Comparison of ENCODE assay signal across 8 cellular contexts in the genomic region with DNA sequence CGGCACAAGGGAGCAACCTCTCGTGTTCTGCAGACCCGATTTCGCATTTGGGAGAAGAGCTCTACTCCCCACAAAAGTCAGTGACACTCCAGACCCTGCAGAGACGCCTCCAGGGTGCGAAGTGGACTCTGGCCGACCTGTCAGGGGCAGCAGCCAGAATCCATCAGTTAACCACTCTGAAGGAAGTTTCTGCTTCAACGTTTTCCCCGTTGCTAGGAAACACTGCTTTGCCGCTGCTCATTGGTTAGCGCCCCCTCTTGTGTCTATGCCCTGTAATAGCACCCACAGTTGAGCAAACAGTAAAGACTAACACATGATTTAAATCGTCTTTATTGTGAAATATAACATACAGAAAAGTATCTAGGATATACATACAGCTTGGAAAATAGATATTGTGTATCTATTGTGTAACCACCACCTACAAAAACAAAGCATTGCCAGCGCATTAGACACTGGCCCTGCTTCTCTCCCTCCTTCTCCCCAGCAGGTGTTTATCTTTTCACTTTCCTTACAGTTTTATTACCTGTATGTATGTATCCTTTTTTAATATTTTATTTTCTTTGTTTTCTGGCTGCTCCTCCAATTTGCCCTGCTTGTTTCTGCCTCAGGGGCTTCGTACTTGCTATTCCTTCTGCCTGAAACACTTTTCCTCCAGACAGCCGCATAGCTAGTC. TPM values are rescaled to one million over a fixed set of nuclear protein-coding genes. Genes with fewer than 3 reads are reported as not detected.
DNase-seq lines count a peak whose midpoint lies in the region; ATAC-seq and TF ChIP-seq lines count a peak whose summit lies in the region.

No MANE protein-coding gene starts in this region.

- ATAC-seq in GM19351 (IDR thresholded peaks at IDR 0.05; ENCODE audit: unreplicated experiment) (peak; percentile 90), HG03571 (IDR thresholded peaks at IDR 0.05; ENCODE audit: unreplicated experiment) (peak; percentile 91)
- ATAC-seq in effector memory CD8-positive, alpha-beta T cell (replicated peaks) = peak; percentile 96

- peak overlapping the region; percentile 48 to 72 for H3K4me3 Mint-ChIP-seq in CD14-positive monocyte
- H3K4me3 Mint-ChIP-seq in effector memory CD8-positive, alpha-beta T cell = peak overlapping the region; percentile 47 to 51

- peak overlapping the region; percentile 29 to 93 (median 84) for H3K27ac Mint-ChIP-seq in CD14-positive monocyte
- H3K27ac Mint-ChIP-seq in effector memory CD8-positive, alpha-beta T cell = peak overlapping the region; percentile 47 to 89

- intact Hi-C loops in CD14-positive monocyte (cut with micrococcal nuclease) = loop anchor here (5.0 to 10.0 kb wide), 2 partner anchors 58 to 585 kb away; a partner anchor contains a TSS

- peak; percentile 83 for DNase-seq in CD14-positive monocyte (ENCODE audit: low spot score)
- DNase-seq in NOMO-1 (lab: John Stamatoyannopoulos, UW; ENCODE audit: unreplicated experiment in 2 of 2) = peak; percentile 74 to 95
- DNase-seq in activated CD8-positive, alpha-beta memory T cell treated with anti-CD3 and anti-CD28 coated beads for 1 hour (ENCODE audit: extremely low read depth in 1 of 2, low read depth in 1 of 2) = peak; percentile 29 to 30
- peak; percentile 66 to 73 (median 67) for DNase-seq in effector memory CD8-positive, alpha-beta T cell
- DNase-seq in middle frontal gyrus (ENCODE audit: extremely low spot score, low spot score) = peak; percentile 60
- DNase-seq in stimulated activated CD8-positive, alpha-beta memory T cell treated with anti-CD3 and anti-CD28 coated beads, Interleukin-4, amount 100 ng/mL, for 1 hour (ENCODE audit: low read depth in 2 of 2, low spot score in 1 of 2) = peak; percentile 11 to 49

- peaks cover 21% of the 10 kb centered on the region for H3K4me1 Mint-ChIP-seq in CD14-positive monocyte
- peaks cover 9 to 14% of the 10 kb centered on the region in 2 donors for H3K4me1 Mint-ChIP-seq in effector memory CD8-positive, alpha-beta T cell (ENCODE audit: low read depth in 2 of 2)

- peaks cover 0 to 3% (median 2%) of the 10 kb centered on the region in 3 donors for H3K27me3 Mint-ChIP-seq in CD14-positive monocyte (ENCODE audit: low read depth in 3 of 3)
- H3K27me3 Mint-ChIP-seq in effector memory CD8-positive, alpha-beta T cell = peaks cover 0 to 5% of the 10 kb centered on the region in 2 donors

- peaks cover 0 to 1% (median 0%) of the 10 kb centered on the region in 7 donors for H3K9me3 Mint-ChIP-seq in CD14-positive monocyte
- no peaks in the 10 kb centered on the region for H3K9me3 Mint-ChIP-seq in effector memory CD8-positive, alpha-beta T cell

- peak; percentile 94 for TF ChIP-seq CTCF in CD14-positive monocyte (IDR thresholded peaks at IDR 0.05)

- H3K36me3 Mint-ChIP-seq in CD14-positive monocyte = no peaks in the 10 kb centered on the region
- H3K36me3 Mint-ChIP-seq in effector memory CD8-positive, alpha-beta T cell (ENCODE audit: insufficient read depth) = peaks cover 4% of the 10 kb centered on the region

RNA-seq across cellular contexts. Expression of a gene that starts 38.9 kb away (rescaled TPM):
- under 1 TPM in 1 of 2 donors, not detected in 1; 0.92 TPM for polyA plus RNA-seq in CD14-positive monocyte

RNA-seq across cellular contexts. Expression of a gene that starts 56.2 kb away (rescaled TPM):
- polyA plus RNA-seq in CD14-positive monocyte = 10 to 100 TPM; 73.0 to 79.5 TPM

Comparison
In these comparisons a context has a peak if more than half of its experiments do, and no peak if none do; other contexts are left out.
1. Peak in every context shown above with its lines: DNase-seq and ATAC-seq.
2. DNase-seq: peak in every context shown above with its lines; median percentile 84 in NOMO-1; 83 in CD14-positive monocyte; 67 in effector memory CD8-positive, alpha-beta T cell; 60 in middle frontal gyrus; 30 in stimulated activated CD8-positive, alpha-beta memory T cell treated with anti-CD3 and anti-CD28 coated beads, Interleukin-4, amount 100 ng/mL, for 1 hour; 30 in activated CD8-positive, alpha-beta memory T cell treated with anti-CD3 and anti-CD28 coated beads for 1 hour.